In genomic region chr12:68364893-68365725, GRCh38 we compare ENCODE assay signal across 1 cellular context.
TF ChIP-seq lines count a peak whose summit lies in the region.

No MANE protein-coding gene starts in this region.

TF ChIP-seq in GM12878, 131 proteins besides CTCF, POLR2A, EP300 and RAD21 (continued from another document and continues in another):
- peak; percentile 70 for TF ChIP-seq BCL3 (IDR thresholded peaks at IDR 0.05; ENCODE audit: borderline replicate concordance, insufficient read depth, low read depth, low read length, poor library complexity, severe bottlenecking)
- no peak for TF ChIP-seq STAT3 (IDR thresholded peaks at IDR 0.05; ENCODE audit: low read depth, low read length)
- TF ChIP-seq FOXK2 (IDR thresholded peaks at IDR 0.05), result no peak; the same call in 1 of the 2 replicates
- 0 out of 2 replicates have a peak, but pooled peaks have one; percentile 20 for TF ChIP-seq GABPA (IDR thresholded peaks at IDR 0.05; ENCODE audit: low read depth)
- peak; percentile 70; the same call in 1 of the 2 replicates for TF ChIP-seq RB1 (IDR thresholded peaks at IDR 0.05; ENCODE audit: borderline replicate concordance)
- peak; percentile 95 for TF ChIP-seq ZNF384 (IDR thresholded peaks at IDR 0.05; ENCODE audit: borderline replicate concordance, low read depth, low read length)
- no peak for TF ChIP-seq POLR2AphosphoS2 (IDR thresholded peaks at IDR 0.05; ENCODE audit: low read depth, low read length)
- TF ChIP-seq ELK1 (IDR thresholded peaks at IDR 0.05; ENCODE audit: low read depth, low read length), result 0 out of 2 replicates have a peak, but pooled peaks have one; percentile 45
- peak; percentile 65; the same call in 1 of the 2 replicates for TF ChIP-seq LARP7 (IDR thresholded peaks at IDR 0.05)
- no peak for TF ChIP-seq EZH2 (IDR thresholded peaks at IDR 0.05; ENCODE audit: borderline replicate concordance, control insufficient read depth, low read depth, low read length)
- TF ChIP-seq TAF1 (IDR thresholded peaks at IDR 0.05; ENCODE audit: borderline replicate concordance, low read depth, low read length), result peak; percentile 63; the same call in 1 of the 2 replicates
- no peak; the same call in 1 of the 2 replicates for TF ChIP-seq PAX8 (IDR thresholded peaks at IDR 0.05)
- no peak for TF ChIP-seq ZNF622 (IDR thresholded peaks at IDR 0.05)
- TF ChIP-seq PML (IDR thresholded peaks at IDR 0.05; ENCODE audit: low read length), result 0 out of 2 replicates have a peak, but pooled peaks have one; percentile 63
- TF ChIP-seq MAX (IDR thresholded peaks at IDR 0.05; ENCODE audit: low read depth, low read length), result no peak; the same call in 1 of the 2 replicates
- TF ChIP-seq NBN (IDR thresholded peaks at IDR 0.05), result peak; percentile 97
- TF ChIP-seq HSF1 (IDR thresholded peaks at IDR 0.05; ENCODE audit: low read depth, low read length), result no peak
- TF ChIP-seq SP1 (IDR thresholded peaks at IDR 0.05; ENCODE audit: low read depth, low read length), result peak; percentile 34
- peak; percentile 40; the same call in 1 of the 2 replicates for TF ChIP-seq REST (IDR thresholded peaks at IDR 0.05; ENCODE audit: low read depth, low read length)
- peak; percentile 20; the same call in 1 of the 2 replicates for TF ChIP-seq SMC3 (IDR thresholded peaks at IDR 0.05; ENCODE audit: borderline replicate concordance, low read length)
- peak; percentile 94 for TF ChIP-seq EED (IDR thresholded peaks at IDR 0.05; ENCODE audit: low read depth)
- 0 out of 4 replicates have a peak, but pooled peaks of 1 of the 2 experiments have one; percentile 26 for TF ChIP-seq ETV6 (conservative IDR thresholded peaks at IDR 0.05 in 1 of 2, IDR thresholded peaks at IDR 0.05 in 1 of 2; ENCODE audit: borderline replicate concordance in 1 of 2, low read depth in 1 of 2)
- peak; percentile 72 for TF ChIP-seq NFIC (IDR thresholded peaks at IDR 0.05; ENCODE audit: low read depth, low read length)
- peak; percentile 57; the same call in 1 of the 2 replicates for TF ChIP-seq MEF2A (IDR thresholded peaks at IDR 0.05; ENCODE audit: insufficient read depth, low read depth, low read length)
- no peak for TF ChIP-seq TCF7 (IDR thresholded peaks at IDR 0.05; ENCODE audit: borderline replicate concordance)
- no peak for TF ChIP-seq PRDM15 (CRISPR knock-in tag; IDR thresholded peaks at IDR 0.05)
- no peak for TF ChIP-seq FOS (IDR thresholded peaks at IDR 0.05; ENCODE audit: borderline replicate concordance, extremely low read depth, insufficient read length)
- peak; percentile 64 for TF ChIP-seq NR2F1 (conservative IDR thresholded peaks at IDR 0.05)
- TF ChIP-seq ZBED1 (IDR thresholded peaks at IDR 0.05; ENCODE audit: borderline replicate concordance), result peak; percentile 24; the same call in 1 of the 2 replicates
- no peak for TF ChIP-seq ZSCAN29 (IDR thresholded peaks at IDR 0.05)
- TF ChIP-seq RUNX3 (IDR thresholded peaks at IDR 0.05; ENCODE audit: low read length), result peak; percentile 74
- TF ChIP-seq SREBF1 (IDR thresholded peaks at IDR 0.05; ENCODE audit: low read length), result no peak
- no peak for TF ChIP-seq SUPT20H (IDR thresholded peaks at IDR 0.05; ENCODE audit: borderline replicate concordance, control insufficient read depth, low read depth, low read length)
- TF ChIP-seq MYB (IDR thresholded peaks at IDR 0.05; ENCODE audit: borderline replicate concordance, low read depth, low read length), result peak; percentile 46; the same call in 1 of the 2 replicates
- TF ChIP-seq SMAD1 (IDR thresholded peaks at IDR 0.05; ENCODE audit: low read depth, partially characterized antibody), result no peak
- TF ChIP-seq ZNF207 (IDR thresholded peaks at IDR 0.05; ENCODE audit: borderline replicate concordance), result 0 out of 2 replicates have a peak, but pooled peaks have one; percentile 70
- TF ChIP-seq JUNB (IDR thresholded peaks at IDR 0.05), result no peak; the same call in 1 of the 2 replicates
- peak; percentile 77 for TF ChIP-seq MEF2B (IDR thresholded peaks at IDR 0.05; ENCODE audit: partially characterized antibody, poor library complexity, severe bottlenecking)
- TF ChIP-seq BCL11A (IDR thresholded peaks at IDR 0.05; ENCODE audit: low read depth, low read length), result peak; percentile 58; the same call in 1 of the 2 replicates
- TF ChIP-seq RCOR1 (conservative IDR thresholded peaks at IDR 0.05; ENCODE audit: low read depth, low read length), result no peak
- peak; percentile 67; the same call in 1 of the 3 replicates for TF ChIP-seq POU2F2 (IDR thresholded peaks at IDR 0.05; ENCODE audit: borderline replicate concordance, low read depth, low read length)
- peak; percentile 67 for TF ChIP-seq KLF5 (IDR thresholded peaks at IDR 0.05; ENCODE audit: partially characterized antibody)
- TF ChIP-seq PKNOX1 (IDR thresholded peaks at IDR 0.05), result peak; percentile 7; the same call in 1 of the 2 replicates
- 0 out of 2 replicates have a peak, but pooled peaks have one; percentile 60 for TF ChIP-seq PAX5 (IDR thresholded peaks at IDR 0.05; ENCODE audit: borderline replicate concordance, low read depth, low read length)
- TF ChIP-seq SIN3A (IDR thresholded peaks at IDR 0.05; ENCODE audit: low read depth, low read length), result no peak
- TF ChIP-seq CREB1 (IDR thresholded peaks at IDR 0.05; ENCODE audit: low read depth), result 0 out of 2 replicates have a peak, but pooled peaks have one; percentile 40
- peak; percentile 95 for TF ChIP-seq GATAD2B (conservative IDR thresholded peaks at IDR 0.05; ENCODE audit: low read depth)
- no peak for TF ChIP-seq BACH1 (IDR thresholded peaks at IDR 0.05; ENCODE audit: borderline replicate concordance)
- no peak for TF ChIP-seq USF2 (IDR thresholded peaks at IDR 0.05; ENCODE audit: borderline replicate concordance, low read depth, low read length)
- TF ChIP-seq TARDBP (IDR thresholded peaks at IDR 0.05; ENCODE audit: borderline replicate concordance), result no peak
- TF ChIP-seq CEBPB (IDR thresholded peaks at IDR 0.05; ENCODE audit: borderline replicate concordance in 1 of 2, low read depth in 2 of 2, low read length in 2 of 2), result peak in 1 of 2 experiments; percentile 28; a peak in 1 of 4 replicates
